Comparison of ENCODE assay signal across 10 cellular contexts in genomic region chr16:1778200-1779179, GRCh38. TPM values are rescaled to one million over a fixed set of nuclear protein-coding genes. Genes with fewer than 3 reads are reported as not detected.
DNase-seq lines count a peak whose midpoint lies in the region; TF ChIP-seq lines count a peak whose summit lies in the region.
"Had no signal": no experiment of that assay in that cellular context is flagged by ENCODE, and none has a peak within 500 bp of the region (broad histone marks: within the 10 kb centered on the region; RNA-seq: fewer than 3 reads in every experiment).

No MANE protein-coding gene starts in this region.

- no peak for TF ChIP-seq RAD21 in liver (IDR thresholded peaks at IDR 0.05)

- no peaks in the 10 kb centered on the region for H3K27me3 Mint-ChIP-seq in progenitor cell of endocrine pancreas
- H3K27me3 Mint-ChIP-seq: activated naive CD8-positive, alpha-beta T cell treated with anti-CD3 and anti-CD28 coated beads for 36 hours; IgD-negative memory B cell had no signal

- H3K27ac ChIP-seq in VCaP = peak overlapping the region; percentile 77; the same call in 1 of the 2 replicates
- peak overlapping the region; percentile 84 to 87 for H3K27ac ChIP-seq in liver (ENCODE audit: low read depth in 1 of 2, low read length in 2 of 2)
- H3K27ac ChIP-seq: testis had no signal

- H3K27me3 ChIP-seq in liver (ENCODE audit: control insufficient read depth in 4 of 4, insufficient read depth in 4 of 4, low read length in 3 of 4) = no peaks in the 10 kb centered on the region
- H3K27me3 ChIP-seq: testis had no signal

- H3K36me3 ChIP-seq in liver (ENCODE audit: control insufficient read depth in 4 of 4, insufficient read depth in 3 of 4, low read depth in 1 of 4, low read length in 3 of 4) = peaks cover 0 to 18% (median 10%) of the 10 kb centered on the region in 4 donors

- H3K4me1 Mint-ChIP-seq in progenitor cell of endocrine pancreas (ENCODE audit: low read depth) = peaks cover 11% of the 10 kb centered on the region

- H3K4me1 ChIP-seq in liver (ENCODE audit: control insufficient read depth in 4 of 4, insufficient read depth in 4 of 4, low read length in 3 of 4) = peaks cover 22 to 58% (median 43%) of the 10 kb centered on the region in 4 donors

- no peak overlapping the region for H3K9ac ChIP-seq in liver (ENCODE audit: low read depth in 1 of 2, low read length in 2 of 2)

- H3K9me3 Mint-ChIP-seq in progenitor cell of endocrine pancreas (ENCODE audit: low read depth) = no peaks in the 10 kb centered on the region
- H3K9me3 Mint-ChIP-seq: activated naive CD8-positive, alpha-beta T cell treated with anti-CD3 and anti-CD28 coated beads for 36 hours; CD8-positive, alpha-beta T cell; IgD-negative memory B cell had no signal

- peaks cover 1% of the 10 kb centered on the region for H3K36me3 Mint-ChIP-seq in progenitor cell of endocrine pancreas (ENCODE audit: insufficient read depth)
- H3K36me3 Mint-ChIP-seq: IgD-negative memory B cell had no signal

- peak; percentile 7 for DNase-seq in EH (ENCODE audit: low read depth)
- DNase-seq in DMS114 treated with DMSO at 0.1 percent for 48 hours (lab: John Stamatoyannopoulos, UW; ENCODE audit: unreplicated experiment) = no peak
- no peak for DNase-seq in progenitor cell of endocrine pancreas (ENCODE audit: low spot score, unreplicated experiment)
- no peak for DNase-seq in stimulated activated CD4-positive, alpha-beta T cell treated with anti-CD3 and anti-CD28 coated beads, Interleukin-15, amount 100 ng/mL, for 24 hours
- DNase-seq: activated naive CD8-positive, alpha-beta T cell treated with anti-CD3 and anti-CD28 coated beads for 36 hours; CD8-positive, alpha-beta T cell; testis had no signal

- 81% methylated on average over 34 of the region's 34 CpGs for WGBS in liver

- no peak overlapping the region for H3K4me3 ChIP-seq in liver (ENCODE audit: low read depth in 1 of 3, low read length in 3 of 3)
- H3K4me3 ChIP-seq: testis had no signal

- no peaks in the 10 kb centered on the region for H3K9me3 ChIP-seq in liver (ENCODE audit: control insufficient read depth in 4 of 4, low read length in 3 of 4)
- H3K9me3 ChIP-seq: testis had no signal

- TF ChIP-seq CTCF in VCaP (conservative IDR thresholded peaks at IDR 0.05) (no peak), liver (IDR thresholded peaks at IDR 0.05; ENCODE audit: low read depth, low read length, missing input control) (no peak), progenitor cell of endocrine pancreas (IDR thresholded peaks at IDR 0.05; ENCODE audit: unreplicated experiment) (no peak)

- H3K27ac Mint-ChIP-seq in progenitor cell of endocrine pancreas = no peak overlapping the region
- H3K27ac Mint-ChIP-seq: activated naive CD8-positive, alpha-beta T cell treated with anti-CD3 and anti-CD28 coated beads for 36 hours; CD8-positive, alpha-beta T cell had no signal

- no peak overlapping the region for H3K4me3 Mint-ChIP-seq in progenitor cell of endocrine pancreas (ENCODE audit: low read depth)
- H3K4me3 Mint-ChIP-seq: activated naive CD8-positive, alpha-beta T cell treated with anti-CD3 and anti-CD28 coated beads for 36 hours; CD8-positive, alpha-beta T cell had no signal

TF ChIP-seq in liver, 16 proteins besides CTCF, POLR2A, EP300 and RAD21:
- TF ChIP-seq TAF1 (conservative IDR thresholded peaks at IDR 0.05) (no peak), FOXA2 (IDR thresholded peaks at IDR 0.05) (no peak), HNF4G (IDR thresholded peaks at IDR 0.05) (no peak), YY1 (IDR thresholded peaks at IDR 0.05) (no peak), JUND (IDR thresholded peaks at IDR 0.05) (no peak)
- TF ChIP-seq, protein P1, sequence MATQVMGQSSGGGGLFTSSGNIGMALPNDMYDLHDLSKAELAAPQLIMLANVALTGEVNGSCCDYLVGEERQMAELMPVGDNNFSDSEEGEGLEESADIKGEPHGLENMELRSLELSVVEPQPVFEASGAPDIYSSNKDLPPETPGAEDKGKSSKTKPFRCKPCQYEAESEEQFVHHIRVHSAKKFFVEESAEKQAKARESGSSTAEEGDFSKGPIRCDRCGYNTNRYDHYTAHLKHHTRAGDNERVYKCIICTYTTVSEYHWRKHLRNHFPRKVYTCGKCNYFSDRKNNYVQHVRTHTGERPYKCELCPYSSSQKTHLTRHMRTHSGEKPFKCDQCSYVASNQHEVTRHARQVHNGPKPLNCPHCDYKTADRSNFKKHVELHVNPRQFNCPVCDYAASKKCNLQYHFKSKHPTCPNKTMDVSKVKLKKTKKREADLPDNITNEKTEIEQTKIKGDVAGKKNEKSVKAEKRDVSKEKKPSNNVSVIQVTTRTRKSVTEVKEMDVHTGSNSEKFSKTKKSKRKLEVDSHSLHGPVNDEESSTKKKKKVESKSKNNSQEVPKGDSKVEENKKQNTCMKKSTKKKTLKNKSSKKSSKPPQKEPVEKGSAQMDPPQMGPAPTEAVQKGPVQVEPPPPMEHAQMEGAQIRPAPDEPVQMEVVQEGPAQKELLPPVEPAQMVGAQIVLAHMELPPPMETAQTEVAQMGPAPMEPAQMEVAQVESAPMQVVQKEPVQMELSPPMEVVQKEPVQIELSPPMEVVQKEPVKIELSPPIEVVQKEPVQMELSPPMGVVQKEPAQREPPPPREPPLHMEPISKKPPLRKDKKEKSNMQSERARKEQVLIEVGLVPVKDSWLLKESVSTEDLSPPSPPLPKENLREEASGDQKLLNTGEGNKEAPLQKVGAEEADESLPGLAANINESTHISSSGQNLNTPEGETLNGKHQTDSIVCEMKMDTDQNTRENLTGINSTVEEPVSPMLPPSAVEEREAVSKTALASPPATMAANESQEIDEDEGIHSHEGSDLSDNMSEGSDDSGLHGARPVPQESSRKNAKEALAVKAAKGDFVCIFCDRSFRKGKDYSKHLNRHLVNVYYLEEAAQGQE (IDR thresholded peaks at IDR 0.05) = no peak
- TF ChIP-seq, protein P2, sequence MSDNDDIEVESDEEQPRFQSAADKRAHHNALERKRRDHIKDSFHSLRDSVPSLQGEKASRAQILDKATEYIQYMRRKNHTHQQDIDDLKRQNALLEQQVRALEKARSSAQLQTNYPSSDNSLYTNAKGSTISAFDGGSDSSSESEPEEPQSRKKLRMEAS (IDR thresholded peaks at IDR 0.05) = no peak

RNA-seq across cellular contexts. Expression of gene SPSB3, which starts 3.9 kb away (rescaled TPM):
- 10 to 100 TPM; 27.7 to 44.5 TPM for total RNA-seq in liver
- polyA plus RNA-seq in liver = 10 to 100 TPM; 31.1 to 60.5 TPM
- 47.8 and 50.2 TPM in 2 replicates for total RNA-seq in progenitor cell of endocrine pancreas

RNA-seq across cellular contexts. Expression of gene NUBP2, which starts 4.3 kb away (rescaled TPM):
- 10 to 100 TPM; 28.9 to 80.9 TPM for total RNA-seq in liver
- 10 to 100 TPM; 51.8 to 56.3 TPM for polyA plus RNA-seq in liver
- 59.9 and 65.4 TPM in 2 replicates for total RNA-seq in progenitor cell of endocrine pancreas

RNA-seq across cellular contexts. Expression of gene MRPS34, which starts 5.6 kb away (rescaled TPM):
- total RNA-seq in liver (10 to 100 TPM; 42.4 to 46.7 TPM), progenitor cell of endocrine pancreas (77.2 and 84.6 TPM in 2 replicates)
- polyA plus RNA-seq in liver = 100 to 1,000 TPM in 1 of 2 donors, 10 to 100 TPM in 1; 70.7 to 100 TPM

RNA-seq across cellular contexts. Expression of gene EME2, which starts 5.9 kb away (rescaled TPM):
- total RNA-seq in liver (1 to 10 TPM; 4.2 to 9.0 TPM), progenitor cell of endocrine pancreas (50.6 and 53.4 TPM in 2 replicates)
- 1 to 10 TPM; 1.4 to 1.8 TPM for polyA plus RNA-seq in liver

RNA-seq across cellular contexts. Expression of gene NME3, which starts 7.1 kb away (rescaled TPM):
- 10 to 100 TPM; 10.4 to 12.8 TPM for total RNA-seq in liver
- polyA plus RNA-seq in liver = 10 to 100 TPM; 26.0 to 38.0 TPM
- 34.4 and 35.3 TPM in 2 replicates for total RNA-seq in progenitor cell of endocrine pancreas
